In the genomic region with DNA sequence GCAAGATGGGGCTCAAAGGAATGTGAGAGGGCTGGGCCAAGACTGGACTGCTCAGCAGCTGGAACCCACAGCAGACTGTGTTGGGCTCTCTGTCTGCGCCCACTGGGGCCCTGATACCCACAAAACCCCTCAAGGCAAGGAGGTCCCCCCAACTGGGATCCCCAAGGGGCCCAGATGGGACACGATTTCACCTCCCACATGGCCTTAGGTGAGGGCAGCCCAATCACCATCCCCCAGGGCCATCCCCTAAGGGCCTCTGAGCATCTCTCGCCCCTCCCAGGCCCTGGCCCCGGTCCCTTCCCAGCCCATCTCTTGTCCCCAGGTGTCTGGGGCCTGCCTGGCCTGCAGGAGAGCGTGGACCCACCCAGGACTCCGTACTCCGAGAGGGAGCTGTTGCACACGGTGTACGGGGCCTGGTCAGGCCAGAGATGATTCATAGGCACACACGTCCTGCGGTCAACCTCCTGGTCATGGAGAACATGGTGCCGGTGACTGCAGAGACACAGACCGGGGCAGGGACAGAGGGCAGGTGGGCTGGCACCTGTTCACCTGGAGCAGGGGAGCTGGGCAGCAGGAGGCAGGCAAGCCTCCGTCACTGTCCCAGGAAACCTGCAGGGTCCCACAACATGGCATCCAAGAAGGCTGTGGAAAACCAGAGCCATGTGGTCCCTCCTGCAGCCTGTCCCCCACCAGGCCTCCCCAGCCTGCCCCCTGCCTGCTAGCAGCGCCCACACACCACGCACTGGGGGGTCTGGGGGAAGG, we compare ENCODE assay signal across 17 cellular contexts. TPM values are rescaled to one million over a fixed set of nuclear protein-coding genes. Genes with fewer than 3 reads are reported as not detected.
A peak's percentile ranks its signal among the peaks of the same experiment; 100 is the strongest.
DNase-seq lines count a peak whose midpoint lies in the region; ATAC-seq, FAIRE-seq and TF ChIP-seq lines count a peak whose summit lies in the region.
"Had no signal": no experiment of that assay in that cellular context is flagged by ENCODE, and none has a peak within 500 bp of the region (broad histone marks: within the 10 kb centered on the region; RNA-seq: fewer than 3 reads in every experiment).

No MANE protein-coding gene starts in this region.

- H3K4me1 ChIP-seq in HepG2 (ENCODE audit: insufficient read depth, low read length) (no peaks in the 10 kb centered on the region), right lobe of liver (no peaks in the 10 kb centered on the region)
- H3K4me1 ChIP-seq: HAP-1, Peyer's patch had no signal

- H3K27ac ChIP-seq in HepG2 (ENCODE audit: extremely low read length, insufficient read depth, low read length) (no peak overlapping the region), right lobe of liver (no peak overlapping the region)
- H3K27ac ChIP-seq: Peyer's patch had no signal

- no peak for TF ChIP-seq RAD21 in HepG2 (CRISPR knock-in tag; IDR thresholded peaks at IDR 0.05)

- no peaks in the 10 kb centered on the region for H4K20me1 ChIP-seq in HepG2 (ENCODE audit: insufficient read depth, low read length)

- TF ChIP-seq POLR2A in HepG2 (IDR thresholded peaks at IDR 0.05; ENCODE audit: insufficient read depth in 1 of 2, low read depth in 2 of 2, low read length in 2 of 2) (no peak), right lobe of liver (IDR thresholded peaks at IDR 0.05) (no peak)

- POLR2A ChIA-PET in HepG2 (lab: Yijun Ruan, JAX): no interaction called here

- no peaks in the 10 kb centered on the region for H3K79me2 ChIP-seq in HepG2 (ENCODE audit: insufficient read depth, low read length)

- in situ Hi-C loops in HepG2 (cut with HindIII; ENCODE audit: extremely low pct_ligation_motif_present, low pct_unique_long_range_greater_than_20kb): no loop called here

- TF ChIP-seq EP300 in HepG2 (IDR thresholded peaks at IDR 0.05; ENCODE audit: low read depth in 2 of 2, low read length in 2 of 2) (no peak), HepG2 (CRISPR knock-in tag; IDR thresholded peaks at IDR 0.05; ENCODE audit: borderline replicate concordance) (no peak)

- 85% methylated on average over 11 of the region's 16 CpGs for WGBS in HepG2 (ENCODE audit: low lambda C conversion rate)
- WGBS in right lobe of liver (ENCODE audit: insufficient coverage, low coverage, low lambda C conversion rate, missing lambda C conversion rate): no CpG with 5 or more reads among the region's 16 CpGs

- intact Hi-C loops in HepG2 (cut with micrococcal nuclease; ENCODE audit: unreplicated experiment) (no loop called here), right lobe of liver (cut with DNase I) (no loop called here)

- H3K27me3 ChIP-seq in HepG2 (ENCODE audit: control insufficient read depth in 1 of 2, insufficient read depth in 2 of 2, low read length in 2 of 2): no peaks in the 10 kb centered on the region
- H3K27me3 ChIP-seq in right lobe of liver: no peaks in the 10 kb centered on the region
- H3K27me3 ChIP-seq: Peyer's patch had no signal

- H3K4me3 ChIP-seq in HepG2 (replicated peaks in 1 of 3; ENCODE audit: insufficient read depth in 1 of 3, low read depth in 2 of 3, low read length in 3 of 3) (no peak overlapping the region), right lobe of liver (no peak overlapping the region)
- H3K4me3 ChIP-seq: HAP-1, Peyer's patch had no signal

- CTCF ChIA-PET in HepG2 (lab: Yijun Ruan, JAX; ENCODE audit: low intra/inter-chr PET ratio, low total read pairs): no interaction called here

- DNase-seq in HepG2 (ENCODE audit: low spot score) (no peak), right lobe of liver (no peak), left lobe of liver (ENCODE audit: low spot score) (no peak), NCI-H146 (lab: John Stamatoyannopoulos, UW) (no peak), NCI-H2171 (lab: John Stamatoyannopoulos, UW) (no peak)
- DNase-seq: Calu3; CD4-positive, CD25-positive, alpha-beta regulatory T cell; DMS79 treated with DMSO at 0.1 percent for 48 hours; GDM1; IMR-90; NCI-H1930; NCI-H510A treated with DMSO at 0.1 percent for 48 hours; Peyer's patch; SIG-M5 had no signal

- FAIRE-seq in HepG2 (lab: Jason Lieb, UNC): no peak

- no peak overlapping the region for H3K4me2 ChIP-seq in HepG2 (ENCODE audit: low read depth, low read length)

- H3K36me3 ChIP-seq in HepG2 (replicated peaks in 1 of 2; ENCODE audit: control insufficient read depth in 1 of 2, insufficient read depth in 2 of 2, low read length in 2 of 2) (no peaks in the 10 kb centered on the region; a peak in 1 of 5 replicates), right lobe of liver (peaks cover 0 to 55% (median 24%) of the 10 kb centered on the region in 4 donors)
- H3K36me3 ChIP-seq: Peyer's patch had no signal

- no peak overlapping the region for H3K9ac ChIP-seq in HepG2 (ENCODE audit: insufficient read depth, low read depth, low read length)

- H3K9me3 ChIP-seq in HepG2 (ENCODE audit: low read length): no peaks in the 10 kb centered on the region
- H3K9me3 ChIP-seq in right lobe of liver: no peaks in the 10 kb centered on the region
- H3K9me3 ChIP-seq: HAP-1, Peyer's patch had no signal

- no peak overlapping the region for H2AFZ ChIP-seq in HepG2 (ENCODE audit: low read length)

- no TSS peak for BruUV-seq in HepG2 (replicated peaks; lab: Mats Ljungman, UMichigan)

- TF ChIP-seq CTCF in HepG2 (CRISPR knock-in tag; IDR thresholded peaks at IDR 0.05): no peak
- TF ChIP-seq CTCF in right lobe of liver (IDR thresholded peaks at IDR 0.05): no peak

- ATAC-seq in HepG2: peak; percentile 13
- ATAC-seq in right lobe of liver: no peak
- ATAC-seq in SK-N-SH treated with all-trans-retinoic acid at 6 μM for 48 hours: 0 out of 3 replicates have a peak, but pooled peaks have one; percentile 13
- peak; percentile 4 for ATAC-seq in left lobe of liver
- ATAC-seq in HG03280 (IDR thresholded peaks at IDR 0.05; ENCODE audit: unreplicated experiment): no peak

TF ChIP-seq in HepG2, 621 proteins besides CTCF, POLR2A, EP300 and RAD21:
- TF ChIP-seq SRSF1 (optimal IDR thresholded peaks at IDR 0.05; ENCODE audit: low read depth, low read length): no peak
TF ChIP-seq in HepG2: peak in this region for 0.

TF ChIP-seq in SK-N-SH treated with all-trans-retinoic acid at 6 μM for 48 hours, 23 proteins besides CTCF, POLR2A, EP300 and RAD21:
- no peak for TF ChIP-seq SNAI2 (CRISPR knock-in tag; IDR thresholded peaks at IDR 0.05)
- no peak for TF ChIP-seq OSR1 (CRISPR knock-in tag; IDR thresholded peaks at IDR 0.05)
- no peak for TF ChIP-seq PPARA (CRISPR knock-in tag; IDR thresholded peaks at IDR 0.05; ENCODE audit: borderline replicate concordance)
- no peak for TF ChIP-seq TCF4 (CRISPR knock-in tag; IDR thresholded peaks at IDR 0.05; ENCODE audit: borderline replicate concordance)
- no peak for TF ChIP-seq ZC3H10 (CRISPR knock-in tag; IDR thresholded peaks at IDR 0.05)
- no peak for TF ChIP-seq RARB (CRISPR knock-in tag; IDR thresholded peaks at IDR 0.05)
- no peak for TF ChIP-seq ZFP3 (CRISPR knock-in tag; IDR thresholded peaks at IDR 0.05)
- TF ChIP-seq ZNF8 (CRISPR knock-in tag; IDR thresholded peaks at IDR 0.05): no peak
- no peak for TF ChIP-seq TOX (CRISPR knock-in tag; IDR thresholded peaks at IDR 0.05; ENCODE audit: borderline replicate concordance)
- no peak for TF ChIP-seq ISL1 (CRISPR knock-in tag; IDR thresholded peaks at IDR 0.05)

RNA-seq across cellular contexts. Expression of gene OGDHL, which starts 21.6 kb away (rescaled TPM):
- total RNA-seq in HepG2 (2016; rRNA removed; fragmentation: Illumina TruSeq; extraction: Trizol): 1.6 and 3.0 TPM in 2 replicates
- 0.88 and 0.91 TPM in 2 replicates for total RNA-seq in HepG2 (2016; cell fraction: cytosol; rRNA removed; fragmentation: Illumina TruSeq; extraction: Trizol; ENCODE audit: low read depth)
- 1.5 and 3.5 TPM in 2 replicates for total RNA-seq in HepG2 (2016; cell fraction: insoluble cytoplasmic fraction; rRNA removed; fragmentation: Illumina TruSeq; extraction: Trizol)
- 1.1 TPM in 2 replicates for total RNA-seq in HepG2 (2016; cell fraction: membrane; rRNA removed; fragmentation: Illumina TruSeq; extraction: Trizol)
- total RNA-seq in HepG2 (2016; cell fraction: nucleus; rRNA removed; fragmentation: Illumina TruSeq; extraction: Trizol): 5.1 and 6.2 TPM in 2 replicates
- 9.8 and 11.2 TPM in 2 replicates for polyA plus RNA-seq in HepG2 (2011; rRNA removed)
- 4.3 and 6.1 TPM in 2 replicates for polyA plus RNA-seq in HepG2 (2011; cell fraction: cytosol; rRNA removed)
- 51.8 and 65.3 TPM in 2 replicates for polyA plus RNA-seq in HepG2 (2011; cell fraction: nucleus; rRNA removed)
- 3.8 and 4.0 TPM in 2 replicates for polyA plus RNA-seq in HepG2 (2012)
- 0.20 and 0.34 TPM in 2 replicates for polyA plus RNA-seq in HepG2 (2016; cell fraction: cytosol; fragmentation: Illumina TruSeq; extraction: Trizol; ENCODE audit: low read depth)
- 1.3 and 1.5 TPM in 2 replicates for polyA plus RNA-seq in HepG2 (2016; cell fraction: insoluble cytoplasmic fraction; fragmentation: Illumina TruSeq; extraction: Trizol; ENCODE audit: low read depth)
- 0.53 and 0.68 TPM in 2 replicates for polyA plus RNA-seq in HepG2 (2016; cell fraction: membrane; fragmentation: Illumina TruSeq; extraction: Trizol; ENCODE audit: low read depth)
- 13.3 and 17.6 TPM in 2 replicates for polyA plus RNA-seq in HepG2 (2016; cell fraction: nucleus; fragmentation: Illumina TruSeq; extraction: Trizol; ENCODE audit: insufficient read depth, low read depth)
- polyA minus RNA-seq in HepG2 (2011; rRNA and poly(A)+ RNA removed; ENCODE audit: low replicate concordance): 0.77 and 17.2 TPM in 2 replicates
- polyA minus RNA-seq in HepG2 (2011; cell fraction: cytosol; rRNA and poly(A)+ RNA removed): 2.6 and 4.6 TPM in 2 replicates
- 10.9 and 12.4 TPM in 2 replicates for polyA minus RNA-seq in HepG2 (2011; cell fraction: nucleus; rRNA and poly(A)+ RNA removed)
- 10 to 100 TPM; 60.4 to 98.5 (median 76.8) TPM for total RNA-seq in right lobe of liver
- total RNA-seq in left lobe of liver: 88.9 TPM
- total RNA-seq: CD4-positive, CD25-positive, alpha-beta regulatory T cell had no signal
- polyA plus RNA-seq: CD4-positive, CD25-positive, alpha-beta regulatory T cell had no signal

Comparison
In these comparisons a context has a peak if more than half of its experiments do, and no peak if none do; other contexts are left out.
1. ATAC-seq: peak in HepG2 (single experiment), SK-N-SH treated with all-trans-retinoic acid at 6 μM for 48 hours (single experiment) and left lobe of liver (single experiment); none in right lobe of liver (0 of 4) and HG03280 (single experiment).
2. RNA of gene OGDHL, which starts 21.6 kb away (total RNA-seq): 88.9 TPM in left lobe of liver (single experiment) and 60.4 to 98.5 TPM in right lobe of liver; 0.88 to 6.2 TPM in HepG2; every median in the first group is over 4 times any median in the second.